ENCODE assay signal across 2 cellular contexts in genomic region chr12:50988051-50988450, GRCh38.
TF ChIP-seq lines count a peak whose summit lies in the region.

No MANE protein-coding gene starts in this region.

TF ChIP-seq in IMR-90, 13 proteins besides CTCF, POLR2A, EP300 and RAD21:
- TF ChIP-seq CEBPB (IDR thresholded peaks at IDR 0.05; ENCODE audit: low read depth, low read length) (peak; percentile 41; the same call in 1 of the 2 replicates), MAFK (IDR thresholded peaks at IDR 0.05; ENCODE audit: low read depth, low read length) (no peak)

TF ChIP-seq in endothelial cell of umbilical vein, 7 proteins besides CTCF, POLR2A, EP300 and RAD21:
- TF ChIP-seq GATA2 (IDR thresholded peaks at IDR 0.05; ENCODE audit: insufficient read depth, insufficient read length, low read depth, low read length) (no peak), EZH2 (IDR thresholded peaks at IDR 0.05; ENCODE audit: borderline replicate concordance, low read depth, low read length, severe bottlenecking) (no peak), FOS (IDR thresholded peaks at IDR 0.05; ENCODE audit: borderline replicate concordance, insufficient read depth, low read length) (no peak), MAX (IDR thresholded peaks at IDR 0.05; ENCODE audit: insufficient read depth, insufficient read length) (no peak), MYC (IDR thresholded peaks at IDR 0.05; ENCODE audit: low read depth, low read length) (no peak), POLR2AphosphoS5 (IDR thresholded peaks at IDR 0.05; ENCODE audit: insufficient read depth, low read depth, low read length) (no peak), JUN (IDR thresholded peaks at IDR 0.05; ENCODE audit: borderline replicate concordance, insufficient read depth, insufficient read length, low read depth) (no peak)
